ENCODE assay signal across 1 cellular context in genomic region chr17:35740997-35741931, GRCh38.
A peak's percentile ranks its signal among the peaks of the same experiment; 100 is the strongest.
TF ChIP-seq lines count a peak whose summit lies in the region.

No MANE protein-coding gene starts in this region.

TF ChIP-seq in K562, 482 proteins besides CTCF, POLR2A, EP300 and RAD21 (continues in another document):
- no peak for TF ChIP-seq ZNF174 (CRISPR knock-in tag; IDR thresholded peaks at IDR 0.05)
- TF ChIP-seq E2F1 (CRISPR knock-in tag; IDR thresholded peaks at IDR 0.05), result no peak
- no peak for TF ChIP-seq POLR2B (IDR thresholded peaks at IDR 0.05; ENCODE audit: low read depth, partially characterized antibody)
- TF ChIP-seq PYGO2 (tag; IDR thresholded peaks at IDR 0.05), result no peak
- peak; percentile 82 for TF ChIP-seq BHLHE40 (IDR thresholded peaks at IDR 0.05; ENCODE audit: low read length)
- TF ChIP-seq ZNF408 (CRISPR knock-in tag; IDR thresholded peaks at IDR 0.05; ENCODE audit: low read depth), result no peak
- no peak for TF ChIP-seq KLF16 (IDR thresholded peaks at IDR 0.05)
- TF ChIP-seq E2F6 (IDR thresholded peaks at IDR 0.05; ENCODE audit: borderline replicate concordance in 1 of 2, extremely low read depth in 1 of 2, insufficient read depth in 1 of 2, insufficient read length in 1 of 2, low read depth in 1 of 2, low read length in 1 of 2, poor library complexity in 1 of 2, severe bottlenecking in 1 of 2), result peak; percentile 89 to 95
- TF ChIP-seq FOS (IDR thresholded peaks at IDR 0.05; ENCODE audit: extremely low read depth, insufficient read length), result no peak
- TF ChIP-seq HLTF (IDR thresholded peaks at IDR 0.05), result no peak
- TF ChIP-seq ZNF134 (CRISPR knock-in tag; conservative IDR thresholded peaks at IDR 0.05), result no peak
- TF ChIP-seq ZBTB34 (CRISPR knock-in tag; IDR thresholded peaks at IDR 0.05), result no peak
- peak; percentile 23 to 49; a peak in 1 of 4 replicates for TF ChIP-seq NRF1 (conservative IDR thresholded peaks at IDR 0.05 in 1 of 2, IDR thresholded peaks at IDR 0.05 in 1 of 2)
- no peak for TF ChIP-seq ZNF354B (CRISPR knock-in tag; IDR thresholded peaks at IDR 0.05)
- no peak for TF ChIP-seq XRCC4 (IDR thresholded peaks at IDR 0.05; ENCODE audit: extremely low read depth, insufficient read depth, insufficient read length)
- no peak for TF ChIP-seq DIDO1 (tag; IDR thresholded peaks at IDR 0.05; ENCODE audit: low read depth)
- peak; percentile 61 for TF ChIP-seq USF1 (CRISPR knock-in tag; IDR thresholded peaks at IDR 0.05)
- TF ChIP-seq BMI1 (IDR thresholded peaks at IDR 0.05; ENCODE audit: low read length), result no peak
- TF ChIP-seq TOE1 (IDR thresholded peaks at IDR 0.05; ENCODE audit: borderline replicate concordance), result no peak
- TF ChIP-seq TOE1 (CRISPR knock-in tag; IDR thresholded peaks at IDR 0.05; ENCODE audit: borderline replicate concordance, low read depth), result no peak
- no peak for TF ChIP-seq HINFP (tag; conservative IDR thresholded peaks at IDR 0.05; ENCODE audit: low read depth)
- TF ChIP-seq CXXC5 (CRISPR knock-in tag; IDR thresholded peaks at IDR 0.05), result peak; percentile 64
- TF ChIP-seq TFAP4 (CRISPR knock-in tag; IDR thresholded peaks at IDR 0.05; ENCODE audit: borderline replicate concordance), result no peak
- TF ChIP-seq MAX (CRISPR knock-in tag; IDR thresholded peaks at IDR 0.05), result peak; percentile 75
- TF ChIP-seq MYNN (IDR thresholded peaks at IDR 0.05), result no peak
- TF ChIP-seq MYNN (CRISPR knock-in tag; IDR thresholded peaks at IDR 0.05), result no peak
- TF ChIP-seq DLX4 (CRISPR knock-in tag; IDR thresholded peaks at IDR 0.05), result no peak
- peak; percentile 65 for TF ChIP-seq USF2 (CRISPR knock-in tag; IDR thresholded peaks at IDR 0.05)
- TF ChIP-seq MGA (IDR thresholded peaks at IDR 0.05), result peak; percentile 82
- TF ChIP-seq E2F5 (CRISPR knock-in tag; IDR thresholded peaks at IDR 0.05), result no peak
- no peak for TF ChIP-seq ETS1 (conservative IDR thresholded peaks at IDR 0.05; ENCODE audit: control insufficient read depth, low read depth, low read length)
- TF ChIP-seq ZNF280B (CRISPR knock-in tag; IDR thresholded peaks at IDR 0.05), result no peak
